Comparison of ENCODE assay signal across 16 cellular contexts in the genomic region with DNA sequence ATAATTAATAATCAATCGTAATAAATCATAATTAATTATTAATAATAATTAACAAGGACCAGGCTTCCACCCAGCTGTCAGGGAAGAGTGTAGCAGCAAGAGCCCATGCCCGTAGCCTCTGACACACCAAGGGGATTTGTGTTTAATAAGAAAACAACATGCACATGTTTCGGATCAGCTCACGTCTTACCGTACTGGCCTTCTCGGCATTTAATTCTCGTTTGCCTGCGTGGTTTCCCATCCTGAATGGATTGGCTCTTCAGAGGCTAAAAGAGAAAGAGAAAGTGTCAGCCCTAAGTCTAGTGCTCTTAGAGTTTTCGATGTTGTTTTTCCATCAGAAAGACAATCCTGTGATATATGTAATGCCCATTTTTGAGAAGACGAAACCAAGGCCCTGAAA. TPM values are rescaled to one million over a fixed set of nuclear protein-coding genes. Genes with fewer than 3 reads are reported as not detected.
DNase-seq lines count a peak whose midpoint lies in the region; ATAC-seq and TF ChIP-seq lines count a peak whose summit lies in the region.
"Had no signal": no experiment of that assay in that cellular context is flagged by ENCODE, and none has a peak within 500 bp of the region (broad histone marks: within the 10 kb centered on the region; RNA-seq: fewer than 3 reads in every experiment).

No MANE protein-coding gene starts in this region.

- no peak for TF ChIP-seq CTCF in heart left ventricle (IDR thresholded peaks at IDR 0.05)
- TF ChIP-seq CTCF in activated CD8-positive, alpha-beta T cell treated with anti-CD3 and anti-CD28 coated beads for 36 hours (IDR thresholded peaks at IDR 0.05), result no peak
- no peak for TF ChIP-seq CTCF in fibroblast of villous mesenchyme (IDR thresholded peaks at IDR 0.05; ENCODE audit: insufficient read depth, low read depth, low read length)
- TF ChIP-seq CTCF in tibial nerve (IDR thresholded peaks at IDR 0.05), result no peak

- no peak for DNase-seq in heart left ventricle
- DNase-seq in left cardiac atrium, result no peak
- DNase-seq in activated CD8-positive, alpha-beta T cell treated with anti-CD3 and anti-CD28 coated beads for 36 hours, result peak; percentile 33
- peak; percentile 57 for DNase-seq in fibroblast of villous mesenchyme (ENCODE audit: low read depth)
- no peak for DNase-seq in tibial nerve (ENCODE audit: low spot score in 2 of 2)
- DNase-seq in NCI-H187 (lab: John Stamatoyannopoulos, UW), result no peak
- DNase-seq in T1000 (lab: John Stamatoyannopoulos, UW), result no peak
- DNase-seq: hypothalamus, NCI-H1105, NCI-H82, SIG-M5, sigmoid colon, upper lobe of left lung, WERI-Rb-1 had no signal

- TF ChIP-seq POLR2A in heart left ventricle (IDR thresholded peaks at IDR 0.05) (no peak), tibial nerve (IDR thresholded peaks at IDR 0.05) (no peak)

- peaks cover 95% of the 10 kb centered on the region for H3K4me1 Mint-ChIP-seq in activated CD8-positive, alpha-beta T cell treated with anti-CD3 and anti-CD28 coated beads for 36 hours (ENCODE audit: low read depth)

- ATAC-seq in heart left ventricle, result no peak
- no peak for ATAC-seq in left cardiac atrium
- ATAC-seq in activated CD8-positive, alpha-beta T cell treated with anti-CD3 and anti-CD28 coated beads for 36 hours, result no peak
- ATAC-seq in GM21381 (IDR thresholded peaks at IDR 0.05; ENCODE audit: unreplicated experiment), result no peak

- H3K36me3 Mint-ChIP-seq in activated CD8-positive, alpha-beta T cell treated with anti-CD3 and anti-CD28 coated beads for 36 hours (ENCODE audit: low read depth), result peaks cover 65% of the 10 kb centered on the region

- 81 to 92% (median 85%) methylated on average over 10 of the region's 10 CpGs for WGBS in heart left ventricle, 4 donors
- WGBS in tibial nerve, 2 donors, result 67 to 73% methylated on average over 10 of the region's 10 CpGs

- no peaks in the 10 kb centered on the region for H3K27me3 Mint-ChIP-seq in activated CD8-positive, alpha-beta T cell treated with anti-CD3 and anti-CD28 coated beads for 36 hours

- no peaks in the 10 kb centered on the region for H3K27me3 ChIP-seq in heart left ventricle
- H3K27me3 ChIP-seq in tibial nerve, result no peaks in the 10 kb centered on the region
- H3K27me3 ChIP-seq: adrenal gland, sigmoid colon, upper lobe of left lung had no signal

- H3K27ac Mint-ChIP-seq in activated CD8-positive, alpha-beta T cell treated with anti-CD3 and anti-CD28 coated beads for 36 hours, result peak overlapping the region; percentile 85

- intact Hi-C loops in heart left ventricle (cut with DNase I), result loop anchor here in 1 of 10 donors (5.0 kb wide), 1 partner anchor 48 kb away; no protein-coding TSS in a partner anchor
- intact Hi-C loops in left cardiac atrium (cut with DNase I), result no loop called here
- intact Hi-C loops in activated CD8-positive, alpha-beta T cell treated with anti-CD3 and anti-CD28 coated beads for 36 hours (cut with micrococcal nuclease), result no loop called here

- H3K36me3 ChIP-seq in heart left ventricle (peaks cover 0 to 14% (median 0%) of the 10 kb centered on the region in 9 donors), tibial nerve (no peaks in the 10 kb centered on the region)
- H3K36me3 ChIP-seq: adrenal gland, sigmoid colon, WERI-Rb-1 had no signal

- POLR2A ChIA-PET in activated CD8-positive, alpha-beta T cell treated with anti-CD3 and anti-CD28 coated beads for 36 hours (lab: Charles Lee), result interaction anchor here (1.1 to 20.2 kb wide), 5 partner anchors 10 to 43 kb away, joined by 4 to 337 read pairs (median 18); a partner anchor contains a TSS

- peak overlapping the region in 8 of 12 donors; percentile 47 to 95 (median 81) for H3K27ac ChIP-seq in heart left ventricle
- peak overlapping the region in 3 of 4 donors; percentile 38 to 90 (median 82) for H3K27ac ChIP-seq in tibial nerve
- H3K27ac ChIP-seq: WERI-Rb-1 had no signal

- peak overlapping the region; percentile 56 for H3K4me3 Mint-ChIP-seq in activated CD8-positive, alpha-beta T cell treated with anti-CD3 and anti-CD28 coated beads for 36 hours

- no peak for TF ChIP-seq EP300 in tibial nerve (IDR thresholded peaks at IDR 0.05)

- H3K9me3 Mint-ChIP-seq in activated CD8-positive, alpha-beta T cell treated with anti-CD3 and anti-CD28 coated beads for 36 hours, result peaks cover 20% of the 10 kb centered on the region

- CTCF ChIA-PET in activated CD8-positive, alpha-beta T cell treated with anti-CD3 and anti-CD28 coated beads for 36 hours (lab: Charles Lee), result interaction anchor here (0.8 to 9.8 kb wide), 8 partner anchors 10 to 107 kb away, joined by 3 to 92 read pairs (median 6); no protein-coding TSS in a partner anchor

- H3K4me1 ChIP-seq in heart left ventricle (peaks cover 0 to 99% (median 55%) of the 10 kb centered on the region in 12 donors), tibial nerve (peaks cover 0 to 90% (median 68%) of the 10 kb centered on the region in 4 donors)

- H3K4me3 ChIP-seq in heart left ventricle (peak overlapping the region in 1 of 12 donors; percentile 5), fibroblast of villous mesenchyme (ENCODE audit: low read depth, low read length) (no peak overlapping the region), tibial nerve (no peak overlapping the region)
- H3K4me3 ChIP-seq: adrenal gland, sigmoid colon, upper lobe of left lung had no signal

- H3K9me3 ChIP-seq in heart left ventricle (no peaks in the 10 kb centered on the region), tibial nerve (no peaks in the 10 kb centered on the region)
- H3K9me3 ChIP-seq: adrenal gland, sigmoid colon, upper lobe of left lung had no signal

RNA-seq across cellular contexts. Expression of a gene that starts 27.6 kb away (rescaled TPM):
- 10 to 100 TPM; 15.8 to 93.0 (median 38.8) TPM for total RNA-seq in heart left ventricle
- polyA plus RNA-seq in heart left ventricle, result 10 to 100 TPM in 1 of 2 donors, 1 to 10 TPM in 1; 7.7 to 11.3 TPM
- 10 to 100 TPM; 21.7 to 24.7 TPM for total RNA-seq in left cardiac atrium
- total RNA-seq in activated CD8-positive, alpha-beta T cell treated with anti-CD3 and anti-CD28 coated beads for 36 hours, result 10 to 100 TPM; 39.9 to 41.5 TPM
- 3.9 and 5.2 TPM in 2 replicates for total RNA-seq in fibroblast of villous mesenchyme
- 1,000 to 10,000 TPM in 3 of 4 donors, 100 to 1,000 TPM in 1; 831 to 1,485 (median 1,405) TPM for total RNA-seq in tibial nerve

Comparison
In these comparisons a context has a peak if more than half of its experiments do, and no peak if none do; other contexts are left out.
1. DNase-seq: peak in activated CD8-positive, alpha-beta T cell treated with anti-CD3 and anti-CD28 coated beads for 36 hours (single experiment) and fibroblast of villous mesenchyme (single experiment); none in heart left ventricle (0 of 5), left cardiac atrium (single experiment), tibial nerve (0 of 2), NCI-H187 (0 of 2) and T1000 (single experiment).
2. RNA of a gene that starts 27.6 kb away (total RNA-seq): 831 to 1,485 TPM in tibial nerve; 39.9 to 41.5 TPM in activated CD8-positive, alpha-beta T cell treated with anti-CD3 and anti-CD28 coated beads for 36 hours, 15.8 to 93.0 TPM in heart left ventricle, 21.7 to 24.7 TPM in left cardiac atrium and 3.9 to 5.2 TPM in fibroblast of villous mesenchyme; every median in the first group is over 4 times any median in the second.